ENCODE assay signal across 1 cellular context in genomic region chr11:3154001-3154599, GRCh38.
TF ChIP-seq lines count a peak whose summit lies in the region.

No MANE protein-coding gene starts in this region.

TF ChIP-seq in K562, 482 proteins besides CTCF, POLR2A, EP300 and RAD21 (continued from another document):
- 0 out of 2 replicates have a peak, but pooled peaks have one; percentile 48 for TF ChIP-seq ZNF592 (IDR thresholded peaks at IDR 0.05)
- TF ChIP-seq STAG1 (CRISPR knock-in tag; IDR thresholded peaks at IDR 0.05; ENCODE audit: borderline replicate concordance), result no peak
- TF ChIP-seq BDP1 (IDR thresholded peaks at IDR 0.05; ENCODE audit: insufficient read depth, insufficient read length), result no peak
- TF ChIP-seq ZNF609 (CRISPR knock-in tag; IDR thresholded peaks at IDR 0.05; ENCODE audit: borderline replicate concordance), result no peak
- peak; percentile 43; the same call in 1 of the 2 replicates for TF ChIP-seq MAFK (IDR thresholded peaks at IDR 0.05; ENCODE audit: low read length)
- no peak for TF ChIP-seq ATF2 (CRISPR knock-in tag; IDR thresholded peaks at IDR 0.05)
- peak; percentile 61; the same call in 1 of the 2 replicates for TF ChIP-seq NR2C2 (CRISPR knock-in tag; IDR thresholded peaks at IDR 0.05)
- TF ChIP-seq NR2C2 (tag; IDR thresholded peaks at IDR 0.05), result peak; percentile 82
- no peak for TF ChIP-seq ZNF324 (CRISPR knock-in tag; IDR thresholded peaks at IDR 0.05)
- no peak for TF ChIP-seq SIN3B (IDR thresholded peaks at IDR 0.05; ENCODE audit: low read depth)
- no peak for TF ChIP-seq NR4A1 (CRISPR knock-in tag; IDR thresholded peaks at IDR 0.05)
- TF ChIP-seq NR4A1 (tag; IDR thresholded peaks at IDR 0.05), result no peak
- TF ChIP-seq NR2C1 (IDR thresholded peaks at IDR 0.05), result peak; percentile 86
- TF ChIP-seq NR2C1 (tag; IDR thresholded peaks at IDR 0.05), result peak; percentile 90
- TF ChIP-seq MXI1 (IDR thresholded peaks at IDR 0.05; ENCODE audit: low read depth, low read length), result no peak
- peak; percentile 89 for TF ChIP-seq NFE2 (IDR thresholded peaks at IDR 0.05; ENCODE audit: low read depth)
- TF ChIP-seq MTA1 (IDR thresholded peaks at IDR 0.05; ENCODE audit: borderline replicate concordance), result no peak
- no peak for TF ChIP-seq BRF2 (IDR thresholded peaks at IDR 0.05; ENCODE audit: borderline replicate concordance, insufficient read depth, insufficient read length)
- TF ChIP-seq TCFL5 (CRISPR knock-in tag; conservative IDR thresholded peaks at IDR 0.05), result no peak
- no peak for TF ChIP-seq SAP30 (IDR thresholded peaks at IDR 0.05; ENCODE audit: borderline replicate concordance, insufficient read depth, low read depth, low read length, poor library complexity, severe bottlenecking)
- peak; percentile 51 to 62; a peak in 3 of 4 replicates for TF ChIP-seq NRF1 (conservative IDR thresholded peaks at IDR 0.05 in 1 of 2, IDR thresholded peaks at IDR 0.05 in 1 of 2)
- no peak for TF ChIP-seq DLX4 (CRISPR knock-in tag; IDR thresholded peaks at IDR 0.05)
- peak; percentile 42; the same call in 1 of the 2 replicates for TF ChIP-seq ZBTB7A (IDR thresholded peaks at IDR 0.05; ENCODE audit: borderline replicate concordance, control insufficient read depth, low read depth, low read length)
- TF ChIP-seq PCBP2 (IDR thresholded peaks at IDR 0.05; ENCODE audit: low read depth, low read length, poor library complexity, severe bottlenecking), result no peak
- no peak for TF ChIP-seq SRSF7 (optimal IDR thresholded peaks at IDR 0.05; ENCODE audit: low read depth, low read length)
- TF ChIP-seq ZFX (CRISPR knock-in tag; IDR thresholded peaks at IDR 0.05), result peak; percentile 39; the same call in 1 of the 2 replicates
- no peak for TF ChIP-seq ETV6 (IDR thresholded peaks at IDR 0.05; ENCODE audit: borderline replicate concordance in 1 of 2, low read depth in 2 of 2, low read length in 1 of 2)
- no peak for TF ChIP-seq ETV6 (CRISPR knock-in tag; IDR thresholded peaks at IDR 0.05; ENCODE audit: borderline replicate concordance)
- peak; percentile 63 for TF ChIP-seq MAFG (tag; conservative IDR thresholded peaks at IDR 0.05)
- no peak for TF ChIP-seq NCOR1 (IDR thresholded peaks at IDR 0.05)
- no peak for TF ChIP-seq BRD4 (IDR thresholded peaks at IDR 0.05)
- TF ChIP-seq CHAMP1 (IDR thresholded peaks at IDR 0.05), result no peak
- no peak for TF ChIP-seq GABPB1 (CRISPR knock-in tag; IDR thresholded peaks at IDR 0.05)
- TF ChIP-seq ZNF165 (CRISPR knock-in tag; IDR thresholded peaks at IDR 0.05; ENCODE audit: borderline replicate concordance), result no peak
- no peak for TF ChIP-seq CBFA2T2 (conservative IDR thresholded peaks at IDR 0.05)
- TF ChIP-seq ZC3H11A (IDR thresholded peaks at IDR 0.05; ENCODE audit: low read depth, low read length), result no peak
- TF ChIP-seq KAT7 (CRISPR knock-in tag; IDR thresholded peaks at IDR 0.05; ENCODE audit: borderline replicate concordance), result no peak
- no peak for TF ChIP-seq ARID3B (CRISPR knock-in tag; IDR thresholded peaks at IDR 0.05; ENCODE audit: borderline replicate concordance)
- TF ChIP-seq TFAP4 (CRISPR knock-in tag; IDR thresholded peaks at IDR 0.05; ENCODE audit: borderline replicate concordance), result peak; percentile 22; the same call in 1 of the 2 replicates
- TF ChIP-seq CTBP1 (IDR thresholded peaks at IDR 0.05; ENCODE audit: borderline replicate concordance), result 0 out of 2 replicates have a peak, but pooled peaks have one; percentile 21
- TF ChIP-seq ILK (tag; IDR thresholded peaks at IDR 0.05; ENCODE audit: borderline replicate concordance, low read depth), result no peak
- peak; percentile 82 for TF ChIP-seq C11orf30 (IDR thresholded peaks at IDR 0.05; ENCODE audit: low read depth)
- no peak for TF ChIP-seq NBN (IDR thresholded peaks at IDR 0.05; ENCODE audit: low read depth)
- TF ChIP-seq ZNF316 (IDR thresholded peaks at IDR 0.05), result peak; percentile 68
